ENCODE assay signal across 8 cellular contexts in genomic region chr17:16438173-16438556, GRCh38. TPM values are rescaled to one million over a fixed set of nuclear protein-coding genes. Genes with fewer than 3 reads are reported as not detected.
A peak's percentile ranks its signal among the peaks of the same experiment; 100 is the strongest.
DNase-seq lines count a peak whose midpoint lies in the region; ATAC-seq and TF ChIP-seq lines count a peak whose summit lies in the region.

No MANE protein-coding gene starts in this region.

- peak overlapping the region; percentile 99 for H3K4me3 Mint-ChIP-seq in activated T-cell treated with anti-CD3 and anti-CD28 coated beads, Interleukin-2, amount 50 U/mL, for 72 hours
- H3K4me3 Mint-ChIP-seq in activated CD4-positive, alpha-beta memory T cell treated with anti-CD3 and anti-CD28 coated beads for 36 hours = peak overlapping the region; percentile 96

- H3K4me1 ChIP-seq in iPS-20b (ENCODE audit: insufficient read depth, low read length) = peaks cover 20% of the 10 kb centered on the region
- peaks cover 20 to 33% of the 10 kb centered on the region in 2 donors for H3K4me1 ChIP-seq in thoracic aorta (ENCODE audit: control insufficient read depth in 1 of 2, low read depth in 2 of 2)

- peaks cover 60% of the 10 kb centered on the region for H3K4me1 Mint-ChIP-seq in activated T-cell treated with anti-CD3 and anti-CD28 coated beads, Interleukin-2, amount 50 U/mL, for 72 hours (ENCODE audit: low read depth)
- H3K4me1 Mint-ChIP-seq in activated CD4-positive, alpha-beta memory T cell treated with anti-CD3 and anti-CD28 coated beads for 36 hours (ENCODE audit: low read depth) = peaks cover 41% of the 10 kb centered on the region

- no peaks in the 10 kb centered on the region for H3K27me3 Mint-ChIP-seq in activated T-cell treated with anti-CD3 and anti-CD28 coated beads, Interleukin-2, amount 50 U/mL, for 72 hours (ENCODE audit: low read depth)
- H3K27me3 Mint-ChIP-seq in activated CD4-positive, alpha-beta memory T cell treated with anti-CD3 and anti-CD28 coated beads for 36 hours = no peaks in the 10 kb centered on the region

- H3K9ac ChIP-seq in iPS-20b (ENCODE audit: low read depth, low read length) = peak overlapping the region; percentile 95

- no peaks in the 10 kb centered on the region for H3K9me3 Mint-ChIP-seq in activated T-cell treated with anti-CD3 and anti-CD28 coated beads, Interleukin-2, amount 50 U/mL, for 72 hours
- no peaks in the 10 kb centered on the region for H3K9me3 Mint-ChIP-seq in activated CD4-positive, alpha-beta memory T cell treated with anti-CD3 and anti-CD28 coated beads for 36 hours

- POLR2A ChIA-PET in activated CD4-positive, alpha-beta memory T cell treated with anti-CD3 and anti-CD28 coated beads for 36 hours (lab: Charles Lee) = interaction anchor here (0.6 to 4.8 kb wide), 15 partner anchors 10 to 152 kb away, joined by 3 to 61 read pairs (median 9); partner anchors contain the start of genes CENPV, TRPV2 and UBB

- H3K27ac ChIP-seq in iPS-20b (ENCODE audit: low read length) (peak overlapping the region; percentile 93), thoracic aorta (peak overlapping the region; percentile 76 to 79)

- H3K4me3 ChIP-seq in iPS-20b (ENCODE audit: low read length) (peak overlapping the region; percentile 81), thoracic aorta (peak overlapping the region; percentile 91)

- no peak for DNase-seq in activated T-cell treated with anti-CD3 and anti-CD28 coated beads, Interleukin-2, amount 50 U/mL, for 72 hours
- no peak for DNase-seq in activated T-cell treated with anti-CD3 and anti-CD28 coated beads, Interleukin-2, amount 50 U/mL, for 48 hours
- no peak for DNase-seq in activated CD4-positive, alpha-beta memory T cell treated with anti-CD3 and anti-CD28 coated beads for 36 hours
- DNase-seq in thoracic aorta (ENCODE audit: low spot score) (no peak), iPS-NIHi7 (ENCODE audit: extremely low spot score) (no peak), NCI-H1694 (lab: John Stamatoyannopoulos, UW) (no peak), NCI-H2029 (lab: John Stamatoyannopoulos, UW) (no peak)

- peaks cover 40% of the 10 kb centered on the region for H3K36me3 ChIP-seq in iPS-20b (ENCODE audit: insufficient read depth, low read depth, low read length)
- peaks cover 5% of the 10 kb centered on the region for H3K36me3 ChIP-seq in thoracic aorta

- CTCF ChIA-PET in activated CD4-positive, alpha-beta memory T cell treated with anti-CD3 and anti-CD28 coated beads for 36 hours (lab: Charles Lee) = interaction anchor here (0.6 to 3.2 kb wide), 14 partner anchors 8 to 220 kb away, joined by 3 to 24 read pairs (median 4); partner anchors contain the start of genes CENPV, TRPV2 and UBB

- no peak for TF ChIP-seq CTCF in thoracic aorta (IDR thresholded peaks at IDR 0.05)

- H3K9me3 ChIP-seq in iPS-20b (ENCODE audit: insufficient read depth, low read depth, low read length) = no peaks in the 10 kb centered on the region
- no peaks in the 10 kb centered on the region for H3K9me3 ChIP-seq in thoracic aorta

- H3K27me3 ChIP-seq in iPS-20b (ENCODE audit: insufficient read depth, low read length) (no peaks in the 10 kb centered on the region), thoracic aorta (replicated peaks; ENCODE audit: insufficient read depth) (no peaks in the 10 kb centered on the region)

- intact Hi-C loops in activated CD4-positive, alpha-beta memory T cell treated with anti-CD3 and anti-CD28 coated beads for 36 hours (cut with micrococcal nuclease) = loop anchor here (1.0 to 5.0 kb wide), 9 partner anchors 19 to 221 kb away; partner anchors contain the start of genes CENPV, NCOR1, PIGL and UBB

- ATAC-seq in activated T-cell treated with anti-CD3 and anti-CD28 coated beads, Interleukin-2, amount 50 U/mL, for 72 hours (replicated peaks in 1 of 2) = no peak
- peak; percentile 34 for ATAC-seq in thoracic aorta (ENCODE audit: insufficient number of reproducible peaks, low FRiP score, low read depth)

- H3K27ac Mint-ChIP-seq in activated T-cell treated with anti-CD3 and anti-CD28 coated beads, Interleukin-2, amount 50 U/mL, for 72 hours = peak overlapping the region; percentile 99
- peak overlapping the region; percentile 97 for H3K27ac Mint-ChIP-seq in activated CD4-positive, alpha-beta memory T cell treated with anti-CD3 and anti-CD28 coated beads for 36 hours

- peaks cover 24 to 37% of the 10 kb centered on the region in 2 donors for H3K36me3 Mint-ChIP-seq in activated T-cell treated with anti-CD3 and anti-CD28 coated beads, Interleukin-2, amount 50 U/mL, for 72 hours (ENCODE audit: insufficient read depth in 2 of 2)
- peaks cover 43% of the 10 kb centered on the region for H3K36me3 Mint-ChIP-seq in activated CD4-positive, alpha-beta memory T cell treated with anti-CD3 and anti-CD28 coated beads for 36 hours

RNA-seq across cellular contexts. Expression of gene TRPV2, which starts 22.8 kb away (rescaled TPM):
- 10 to 100 TPM; 46.0 to 47.3 TPM for total RNA-seq in activated T-cell treated with anti-CD3 and anti-CD28 coated beads, Interleukin-2, amount 50 U/mL, for 72 hours
- total RNA-seq in activated CD4-positive, alpha-beta memory T cell treated with anti-CD3 and anti-CD28 coated beads for 36 hours = 10 to 100 TPM; 46.0 to 50.6 TPM
- total RNA-seq in thoracic aorta = 10 to 100 TPM; 18.5 to 28.6 TPM

RNA-seq across cellular contexts. Expression of gene LRRC75A, which starts 53.8 kb away (rescaled TPM):
- 1 to 10 TPM; 2.6 to 3.4 TPM for total RNA-seq in activated T-cell treated with anti-CD3 and anti-CD28 coated beads, Interleukin-2, amount 50 U/mL, for 72 hours
- 1 to 10 TPM; 1.2 to 1.4 TPM for total RNA-seq in activated CD4-positive, alpha-beta memory T cell treated with anti-CD3 and anti-CD28 coated beads for 36 hours
- 1 to 10 TPM; 3.7 to 4.0 TPM for total RNA-seq in thoracic aorta

RNA-seq across cellular contexts. Expression of gene UBB, which starts 57.3 kb away (rescaled TPM):
- total RNA-seq in activated T-cell treated with anti-CD3 and anti-CD28 coated beads, Interleukin-2, amount 50 U/mL, for 72 hours = 1,000 to 10,000 TPM in 1 of 2 donors, 100 to 1,000 TPM in 1; 726 to 1,037 TPM
- 1,000 to 10,000 TPM; 1,695 to 1,771 TPM for total RNA-seq in activated CD4-positive, alpha-beta memory T cell treated with anti-CD3 and anti-CD28 coated beads for 36 hours
- 100 to 1,000 TPM; 520 to 686 TPM for total RNA-seq in thoracic aorta
